Comparison of ENCODE assay signal across 1 cellular context in genomic region chr11:797300-798092, GRCh38.
TF ChIP-seq lines count a peak whose summit lies in the region.

No MANE protein-coding gene starts in this region.

TF ChIP-seq in HepG2, 621 proteins besides CTCF, POLR2A, EP300 and RAD21 (continued from another document and continues in another):
- TF ChIP-seq ARID5B (CRISPR knock-in tag; IDR thresholded peaks at IDR 0.05) (no peak), ZBTB25 (CRISPR knock-in tag; IDR thresholded peaks at IDR 0.05) (no peak), ZNF263 (CRISPR knock-in tag; IDR thresholded peaks at IDR 0.05) (no peak), SIX1 (CRISPR knock-in tag; IDR thresholded peaks at IDR 0.05; ENCODE audit: borderline replicate concordance) (no peak), ZBTB3 (CRISPR knock-in tag; IDR thresholded peaks at IDR 0.05; ENCODE audit: borderline replicate concordance, low read depth) (no peak), ZNF276 (CRISPR knock-in tag; IDR thresholded peaks at IDR 0.05; ENCODE audit: low read depth) (no peak), FOXM1 (CRISPR knock-in tag; IDR thresholded peaks at IDR 0.05) (no peak), KMT2A (CRISPR knock-in tag; IDR thresholded peaks at IDR 0.05) (peak; percentile 15; the same call in 1 of the 2 replicates), IKZF1 (IDR thresholded peaks at IDR 0.05) (no peak), TFDP2 (CRISPR knock-in tag; IDR thresholded peaks at IDR 0.05) (no peak), ZFP90 (CRISPR knock-in tag; IDR thresholded peaks at IDR 0.05; ENCODE audit: borderline replicate concordance) (no peak), MYNN (CRISPR knock-in tag; IDR thresholded peaks at IDR 0.05; ENCODE audit: low read depth) (no peak), HIVEP1 (CRISPR knock-in tag; IDR thresholded peaks at IDR 0.05) (no peak), ELF3 (CRISPR knock-in tag; IDR thresholded peaks at IDR 0.05) (no peak), ZNF34 (CRISPR knock-in tag; IDR thresholded peaks at IDR 0.05; ENCODE audit: borderline replicate concordance) (no peak), CCDC6 (CRISPR knock-in tag; IDR thresholded peaks at IDR 0.05) (no peak; the same call in 1 of the 2 replicates), ZBTB10 (CRISPR knock-in tag; IDR thresholded peaks at IDR 0.05; ENCODE audit: borderline replicate concordance) (no peak), E2F2 (CRISPR knock-in tag; IDR thresholded peaks at IDR 0.05; ENCODE audit: borderline replicate concordance) (0 out of 2 replicates have a peak, but pooled peaks have one; percentile 27), TCF7L2 (IDR thresholded peaks at IDR 0.05; ENCODE audit: low read depth, low read length) (no peak), NR2C2 (CRISPR knock-in tag; IDR thresholded peaks at IDR 0.05; ENCODE audit: borderline replicate concordance) (no peak; the same call in 1 of the 2 replicates), DPF2 (CRISPR knock-in tag; IDR thresholded peaks at IDR 0.05; ENCODE audit: borderline replicate concordance, low read depth) (no peak), KLF16 (CRISPR knock-in tag; IDR thresholded peaks at IDR 0.05) (no peak), PRDM10 (CRISPR knock-in tag; IDR thresholded peaks at IDR 0.05; ENCODE audit: low read depth) (no peak), JARID2 (CRISPR knock-in tag; IDR thresholded peaks at IDR 0.05; ENCODE audit: insufficient replicate concordance) (no peak), PHF8 (CRISPR knock-in tag; IDR thresholded peaks at IDR 0.05) (peak; percentile 72), CBX2 (IDR thresholded peaks at IDR 0.05; ENCODE audit: low read depth, low read length) (no peak), CBX2 (CRISPR knock-in tag; IDR thresholded peaks at IDR 0.05; ENCODE audit: low read depth) (no peak), MYPOP (CRISPR knock-in tag; IDR thresholded peaks at IDR 0.05) (peak; percentile 43; the same call in 1 of the 2 replicates), FOXO1 (CRISPR knock-in tag; IDR thresholded peaks at IDR 0.05) (no peak), FOXO4 (CRISPR knock-in tag; conservative IDR thresholded peaks at IDR 0.05) (no peak), ZNF280B (CRISPR knock-in tag; IDR thresholded peaks at IDR 0.05; ENCODE audit: borderline replicate concordance) (no peak), ZNF670 (CRISPR knock-in tag; IDR thresholded peaks at IDR 0.05; ENCODE audit: borderline replicate concordance) (0 out of 2 replicates have a peak, but pooled peaks have one; percentile 58), TP53 (CRISPR knock-in tag; conservative IDR thresholded peaks at IDR 0.05) (no peak), GATAD1 (CRISPR knock-in tag; IDR thresholded peaks at IDR 0.05) (no peak), CHD4 (IDR thresholded peaks at IDR 0.05; ENCODE audit: borderline replicate concordance, low read length) (no peak), ADNP (CRISPR knock-in tag; IDR thresholded peaks at IDR 0.05) (no peak), MLLT10 (CRISPR knock-in tag; IDR thresholded peaks at IDR 0.05) (no peak), DMAP1 (CRISPR knock-in tag; IDR thresholded peaks at IDR 0.05) (peak; percentile 87), ZNF296 (CRISPR knock-in tag; conservative IDR thresholded peaks at IDR 0.05) (no peak)
